ENCODE assay signal across 16 cellular contexts in genomic region chr12:101619868-101620761, GRCh38. TPM values are rescaled to one million over a fixed set of nuclear protein-coding genes. Genes with fewer than 3 reads are reported as not detected.
DNase-seq lines count a peak whose midpoint lies in the region; ATAC-seq and TF ChIP-seq lines count a peak whose summit lies in the region.
"Had no signal": no experiment of that assay in that cellular context is flagged by ENCODE, and none has a peak within 500 bp of the region (broad histone marks: within the 10 kb centered on the region; RNA-seq: fewer than 3 reads in every experiment).

No MANE protein-coding gene starts in this region.

- H3K27ac Mint-ChIP-seq in activated naive CD8-positive, alpha-beta T cell treated with anti-CD3 and anti-CD28 coated beads, Interleukin-2, amount 50 U/mL, for 24 hours: peak overlapping the region; percentile 51
- H3K27ac Mint-ChIP-seq in activated naive CD8-positive, alpha-beta T cell treated with anti-CD3 and anti-CD28 coated beads for 36 hours: no peak overlapping the region
- no peak overlapping the region for H3K27ac Mint-ChIP-seq in CD8-positive, alpha-beta T cell
- H3K27ac Mint-ChIP-seq: mesothelial cell of epicardium, WTC11 had no signal

- H3K36me3 ChIP-seq in CD8-positive, alpha-beta T cell (ENCODE audit: insufficient read depth, low read length): no peaks in the 10 kb centered on the region
- H3K36me3 ChIP-seq: neutrophil had no signal

- no peak overlapping the region for H3K4me3 Mint-ChIP-seq in activated naive CD8-positive, alpha-beta T cell treated with anti-CD3 and anti-CD28 coated beads, Interleukin-2, amount 50 U/mL, for 24 hours
- no peak overlapping the region for H3K4me3 Mint-ChIP-seq in activated naive CD8-positive, alpha-beta T cell treated with anti-CD3 and anti-CD28 coated beads for 36 hours
- no peak overlapping the region for H3K4me3 Mint-ChIP-seq in CD8-positive, alpha-beta T cell
- H3K4me3 Mint-ChIP-seq: mesothelial cell of epicardium, WTC11 had no signal

- CTCF ChIA-PET in CD8-positive, alpha-beta T cell (lab: Charles Lee): no interaction called here

- no peak for DNase-seq in activated naive CD8-positive, alpha-beta T cell treated with anti-CD3 and anti-CD28 coated beads, Interleukin-2, amount 50 U/mL, for 24 hours
- no peak for DNase-seq in activated naive CD8-positive, alpha-beta T cell treated with anti-CD3 and anti-CD28 coated beads for 36 hours
- DNase-seq in NCI-H446 (lab: John Stamatoyannopoulos, UW) (peak; percentile 49 to 83), iris pigment epithelial cell (ENCODE audit: low read depth) (peak; percentile 38), NCI-H187 treated with DMSO at 0.1 percent for 48 hours (lab: John Stamatoyannopoulos, UW) (no peak), SK-N-DZ (ENCODE audit: low spot score) (no peak)
- no peak for DNase-seq in CD8-positive, alpha-beta T cell
- DNase-seq in stimulated activated CD4-positive, alpha-beta T cell treated with anti-CD3 and anti-CD28 coated beads, Interleukin-4, amount 100 ng/mL, for 4 hours: no peak
- DNase-seq: HCEC 1CT, islet precursor cell, NCI-H526 treated with DMSO at 0.1 percent for 48 hours, trophoblast cell had no signal

- peaks cover 2% of the 10 kb centered on the region for H3K27me3 Mint-ChIP-seq in activated naive CD8-positive, alpha-beta T cell treated with anti-CD3 and anti-CD28 coated beads, Interleukin-2, amount 50 U/mL, for 24 hours
- H3K27me3 Mint-ChIP-seq in activated naive CD8-positive, alpha-beta T cell treated with anti-CD3 and anti-CD28 coated beads for 36 hours: peaks cover 9% of the 10 kb centered on the region
- H3K27me3 Mint-ChIP-seq in CD8-positive, alpha-beta T cell (ENCODE audit: low read depth): peaks cover 5% of the 10 kb centered on the region

- intact Hi-C loops in CD8-positive, alpha-beta T cell (cut with DNase I, micrococcal nuclease): no loop called here

- no peak for TF ChIP-seq CTCF in CD8-positive, alpha-beta T cell (IDR thresholded peaks at IDR 0.05)

- no peaks in the 10 kb centered on the region for H3K9me3 ChIP-seq in CD8-positive, alpha-beta T cell (ENCODE audit: low read length)
- H3K9me3 ChIP-seq: neutrophil had no signal

- ATAC-seq in activated naive CD8-positive, alpha-beta T cell treated with anti-CD3 and anti-CD28 coated beads, Interleukin-2, amount 50 U/mL, for 24 hours: no peak
- ATAC-seq in CD8-positive, alpha-beta T cell: no peak
- ATAC-seq: WTC11 had no signal

- H3K4me1 ChIP-seq in CD8-positive, alpha-beta T cell (ENCODE audit: insufficient read depth, low read length): peaks cover 10% of the 10 kb centered on the region

- H3K27me3 ChIP-seq in CD8-positive, alpha-beta T cell (ENCODE audit: insufficient read depth, low read length): no peaks in the 10 kb centered on the region

- no peak overlapping the region for H3K27ac ChIP-seq in CD8-positive, alpha-beta T cell (ENCODE audit: low read depth, low read length)
- H3K27ac ChIP-seq: neutrophil had no signal

- H3K9me3 Mint-ChIP-seq in activated naive CD8-positive, alpha-beta T cell treated with anti-CD3 and anti-CD28 coated beads, Interleukin-2, amount 50 U/mL, for 24 hours: no peaks in the 10 kb centered on the region
- H3K9me3 Mint-ChIP-seq in activated naive CD8-positive, alpha-beta T cell treated with anti-CD3 and anti-CD28 coated beads for 36 hours: no peaks in the 10 kb centered on the region
- H3K9me3 Mint-ChIP-seq in CD8-positive, alpha-beta T cell: no peaks in the 10 kb centered on the region
- H3K9me3 Mint-ChIP-seq: mesothelial cell of epicardium, WTC11 had no signal

- H3K4me3 ChIP-seq in CD8-positive, alpha-beta T cell (ENCODE audit: low read depth, low read length): no peak overlapping the region

- peaks cover 13% of the 10 kb centered on the region for H3K4me1 Mint-ChIP-seq in activated naive CD8-positive, alpha-beta T cell treated with anti-CD3 and anti-CD28 coated beads, Interleukin-2, amount 50 U/mL, for 24 hours
- peaks cover 12% of the 10 kb centered on the region for H3K4me1 Mint-ChIP-seq in activated naive CD8-positive, alpha-beta T cell treated with anti-CD3 and anti-CD28 coated beads for 36 hours
- peaks cover 8% of the 10 kb centered on the region for H3K4me1 Mint-ChIP-seq in CD8-positive, alpha-beta T cell (ENCODE audit: low read depth)

- no peaks in the 10 kb centered on the region for H3K36me3 Mint-ChIP-seq in activated naive CD8-positive, alpha-beta T cell treated with anti-CD3 and anti-CD28 coated beads, Interleukin-2, amount 50 U/mL, for 24 hours (ENCODE audit: low read depth)
- H3K36me3 Mint-ChIP-seq in activated naive CD8-positive, alpha-beta T cell treated with anti-CD3 and anti-CD28 coated beads for 36 hours: no peaks in the 10 kb centered on the region
- no peaks in the 10 kb centered on the region for H3K36me3 Mint-ChIP-seq in CD8-positive, alpha-beta T cell
- H3K36me3 Mint-ChIP-seq: mesothelial cell of epicardium, WTC11 had no signal

- POLR2A ChIA-PET in CD8-positive, alpha-beta T cell (lab: Charles Lee): no interaction called here

RNA-seq across cellular contexts. Expression of gene MYBPC1, which starts 25.3 kb away (rescaled TPM):
- not detected for total RNA-seq in activated naive CD8-positive, alpha-beta T cell treated with anti-CD3 and anti-CD28 coated beads for 36 hours
- total RNA-seq in CD8-positive, alpha-beta T cell: not detected
- polyA plus RNA-seq in SK-N-DZ (2014; cell fraction: cytosol; rRNA removed): not detected in 2 replicates
- not detected in 2 replicates for polyA plus RNA-seq in SK-N-DZ (2014; cell fraction: nucleus; rRNA removed)
- total RNA-seq: dermis microvascular lymphatic vessel endothelial cell, mesothelial cell of epicardium, WTC11 had no signal

Comparison
In these comparisons a context has a peak if more than half of its experiments do, and no peak if none do; other contexts are left out.
1. DNase-seq: peak in NCI-H446 (2 of 2) and iris pigment epithelial cell (single experiment); none in activated naive CD8-positive, alpha-beta T cell treated with anti-CD3 and anti-CD28 coated beads, Interleukin-2, amount 50 U/mL, for 24 hours (single experiment), activated naive CD8-positive, alpha-beta T cell treated with anti-CD3 and anti-CD28 coated beads for 36 hours (single experiment), CD8-positive, alpha-beta T cell (0 of 7), stimulated activated CD4-positive, alpha-beta T cell treated with anti-CD3 and anti-CD28 coated beads, Interleukin-4, amount 100 ng/mL, for 4 hours (0 of 2), NCI-H187 treated with DMSO at 0.1 percent for 48 hours (single experiment) and SK-N-DZ (single experiment).